In the genomic region with DNA sequence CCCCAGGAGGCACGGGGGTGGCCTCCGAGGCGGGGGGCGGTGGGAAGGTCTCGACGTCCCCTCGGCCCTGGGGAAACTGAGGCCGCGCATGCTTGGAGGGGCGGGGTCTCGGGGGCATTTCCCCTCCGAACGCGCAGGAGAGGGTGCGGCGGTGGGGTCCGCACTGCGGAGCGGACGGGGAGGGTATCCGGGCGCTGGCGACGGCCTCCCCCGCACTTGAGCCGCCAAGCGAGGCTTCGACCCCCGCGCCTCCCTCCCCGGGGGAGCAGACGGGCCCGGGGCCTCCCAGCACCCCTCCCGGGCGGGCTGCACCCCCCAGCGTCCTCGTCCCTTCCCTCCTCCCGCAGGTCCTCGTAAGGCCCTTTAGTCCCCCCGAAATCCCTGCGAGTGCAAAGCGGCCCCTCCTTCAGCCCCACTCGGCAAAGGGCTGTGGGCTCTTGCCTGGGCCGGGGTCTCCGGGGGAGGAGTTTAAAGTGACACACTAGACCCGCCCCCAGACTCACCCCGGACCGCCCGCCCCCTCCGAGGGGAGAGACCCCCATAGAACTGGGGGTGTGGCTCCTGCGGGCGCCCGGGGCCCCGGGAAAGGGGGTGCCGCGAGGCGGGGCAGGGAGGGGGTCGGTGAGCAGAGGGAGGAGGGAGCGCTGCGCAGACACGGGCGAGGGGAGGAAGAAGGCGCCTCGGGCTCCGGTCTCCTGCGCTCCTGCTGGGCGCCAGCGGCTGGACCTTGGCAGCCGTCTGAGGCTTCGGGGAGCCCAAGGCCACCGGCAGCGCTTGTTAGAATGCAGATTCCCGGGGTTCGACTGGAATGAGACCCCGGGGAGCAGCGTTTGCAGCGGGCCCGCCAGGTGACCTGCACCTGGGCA, we compare ENCODE assay signal across 8 cellular contexts. TPM values are rescaled to one million over a fixed set of nuclear protein-coding genes. Genes with fewer than 3 reads are reported as not detected.
DNase-seq lines count a peak whose midpoint lies in the region; ATAC-seq, FAIRE-seq and TF ChIP-seq lines count a peak whose summit lies in the region.

No MANE protein-coding gene starts in this region.

- CTCF ChIA-PET in HepG2 (lab: Yijun Ruan, JAX; ENCODE audit: low intra/inter-chr PET ratio, low total read pairs), result no interaction called here

- H3K36me3 ChIP-seq in astrocyte (ENCODE audit: insufficient read depth, low read length) (no peaks in the 10 kb centered on the region), HepG2 (replicated peaks in 1 of 2; ENCODE audit: control insufficient read depth in 1 of 2, insufficient read depth in 2 of 2, low read length in 2 of 2) (no peaks in the 10 kb centered on the region), thoracic aorta (no peaks in the 10 kb centered on the region)

- H3K27ac Mint-ChIP-seq in astrocyte (ENCODE audit: unreplicated experiment), result no peak overlapping the region

- ATAC-seq in HepG2, result no peak
- ATAC-seq in thoracic aorta (ENCODE audit: insufficient number of reproducible peaks, low FRiP score, low read depth), result no peak

- H2AFZ ChIP-seq in astrocyte (ENCODE audit: low read depth, low read length) (no peak overlapping the region), HepG2 (ENCODE audit: low read length) (no peak overlapping the region)

- H3K79me2 ChIP-seq in astrocyte (ENCODE audit: insufficient read depth, low read length) (no peaks in the 10 kb centered on the region), HepG2 (ENCODE audit: insufficient read depth, low read length) (no peaks in the 10 kb centered on the region)

- H3K4me1 ChIP-seq in astrocyte (ENCODE audit: insufficient read depth, low read length) (peaks cover 11% of the 10 kb centered on the region), HepG2 (ENCODE audit: insufficient read depth, low read length) (peaks cover 31% of the 10 kb centered on the region), thoracic aorta (ENCODE audit: control insufficient read depth in 1 of 2, low read depth in 2 of 2) (peaks cover 12 to 26% of the 10 kb centered on the region in 2 donors)

- H3K9me3 Mint-ChIP-seq in astrocyte (ENCODE audit: unreplicated experiment), result no peaks in the 10 kb centered on the region

- in situ Hi-C loops in HepG2 (cut with HindIII; ENCODE audit: extremely low pct_ligation_motif_present, low pct_unique_long_range_greater_than_20kb), result no loop called here
- in situ Hi-C loops in GM13976 (cut with MboI; ENCODE audit: low sequenced_read_pairs, unreplicated experiment), result no loop called here

- H3K4me2 ChIP-seq in astrocyte (ENCODE audit: low read length) (peak overlapping the region; percentile 39), HepG2 (ENCODE audit: low read depth, low read length) (peak overlapping the region; percentile 99)

- H3K4me1 Mint-ChIP-seq in astrocyte (ENCODE audit: low read depth, unreplicated experiment), result no peaks in the 10 kb centered on the region

- BruUV-seq in HepG2 (replicated peaks; lab: Mats Ljungman, UMichigan), result no TSS peak

- no peak for TF ChIP-seq CTCF in astrocyte (IDR thresholded peaks at IDR 0.05; ENCODE audit: insufficient read depth, low read depth, low read length)
- no peak for TF ChIP-seq CTCF in HepG2 (CRISPR knock-in tag; IDR thresholded peaks at IDR 0.05)
- no peak for TF ChIP-seq CTCF in thoracic aorta (IDR thresholded peaks at IDR 0.05)
- TF ChIP-seq CTCF in GM13976 (IDR thresholded peaks at IDR 0.05; ENCODE audit: borderline replicate concordance, control extremely low read depth, extremely low read depth, insufficient read depth, missing control alignments), result no peak

- H3K27ac ChIP-seq in astrocyte (ENCODE audit: low read depth, low read length) (no peak overlapping the region), HepG2 (ENCODE audit: extremely low read length, insufficient read depth, low read length) (no peak overlapping the region), thoracic aorta (no peak overlapping the region)

- POLR2A ChIA-PET in HepG2 (lab: Yijun Ruan, JAX), result interaction anchor here (3.6 kb wide), 1 partner anchor 9 kb away, joined by 25 read pairs; no protein-coding TSS in a partner anchor

- TF ChIP-seq RAD21 in HepG2 (CRISPR knock-in tag; IDR thresholded peaks at IDR 0.05), result no peak

- 16% methylated on average over 7 of the region's 78 CpGs for WGBS in HepG2 (ENCODE audit: low lambda C conversion rate)

- DNase-seq in NCI-H748 (lab: John Stamatoyannopoulos, UW; ENCODE audit: unreplicated experiment) (peak; percentile 27), NCI-H748 treated with DMSO at 0.1 percent for 48 hours (lab: John Stamatoyannopoulos, UW) (no peak), astrocyte (ENCODE audit: low read depth) (no peak), HepG2 (ENCODE audit: low spot score) (no peak), thoracic aorta (ENCODE audit: low spot score) (no peak), NCI-H2107 (lab: John Stamatoyannopoulos, UW) (no peak), anterior cingulate cortex (lab: John Stamatoyannopoulos, UW) (no peak), GM13976 (ENCODE audit: low spot score) (no peak)

- peaks cover 48% of the 10 kb centered on the region for H3K27me3 ChIP-seq in astrocyte (ENCODE audit: insufficient read depth, low read length)
- H3K27me3 ChIP-seq in HepG2 (ENCODE audit: control insufficient read depth in 1 of 2, insufficient read depth in 2 of 2, low read length in 2 of 2), result peaks cover 18 to 53% of the 10 kb centered on the region in 2 experiments
- peaks cover 10% of the 10 kb centered on the region for H3K27me3 ChIP-seq in thoracic aorta (replicated peaks; ENCODE audit: insufficient read depth)

- no peaks in the 10 kb centered on the region for H3K36me3 Mint-ChIP-seq in astrocyte (ENCODE audit: low read depth, unreplicated experiment)

- H3K9ac ChIP-seq in astrocyte (ENCODE audit: low read length) (no peak overlapping the region), HepG2 (ENCODE audit: insufficient read depth, low read depth, low read length) (peak overlapping the region; percentile 60; the same call in 1 of the 2 replicates)

- H3K4me3 ChIP-seq in astrocyte (ENCODE audit: insufficient read depth, low read depth, low read length) (no peak overlapping the region), HepG2 (replicated peaks in 1 of 3; ENCODE audit: insufficient read depth in 1 of 3, low read depth in 2 of 3, low read length in 3 of 3) (peak overlapping the region; percentile 7 to 79 (median 61); a peak in 4 of 6 replicates), thoracic aorta (peak overlapping the region; percentile 56)

- peaks cover 4% of the 10 kb centered on the region for H3K9me3 ChIP-seq in astrocyte (ENCODE audit: insufficient read depth, low read depth, low read length)
- H3K9me3 ChIP-seq in HepG2 (ENCODE audit: low read length), result no peaks in the 10 kb centered on the region
- H3K9me3 ChIP-seq in thoracic aorta, result peaks cover 5% of the 10 kb centered on the region

- no peak for FAIRE-seq in astrocyte (lab: Jason Lieb, UNC)
- FAIRE-seq in HepG2 (lab: Jason Lieb, UNC), result no peak

- no peak for TF ChIP-seq POLR2A in HepG2 (IDR thresholded peaks at IDR 0.05; ENCODE audit: insufficient read depth in 1 of 2, low read depth in 2 of 2, low read length in 2 of 2)

- H4K20me1 ChIP-seq in astrocyte (ENCODE audit: insufficient read depth, low read length), result peaks cover 7% of the 10 kb centered on the region
- 0 out of 2 replicates have a peak, but pooled peaks cover 3% of the 10 kb centered on the region for H4K20me1 ChIP-seq in HepG2 (ENCODE audit: insufficient read depth, low read length)

- intact Hi-C loops in HepG2 (cut with micrococcal nuclease; ENCODE audit: unreplicated experiment), result no loop called here

- peaks cover 33% of the 10 kb centered on the region for H3K27me3 Mint-ChIP-seq in astrocyte (ENCODE audit: low read depth, unreplicated experiment)

- TF ChIP-seq EP300 in HepG2 (IDR thresholded peaks at IDR 0.05; ENCODE audit: low read depth in 2 of 2, low read length in 2 of 2) (no peak), HepG2 (CRISPR knock-in tag; IDR thresholded peaks at IDR 0.05; ENCODE audit: borderline replicate concordance) (no peak)

- H3K4me3 Mint-ChIP-seq in astrocyte (ENCODE audit: unreplicated experiment), result no peak overlapping the region

RNA-seq across cellular contexts. Expression of a gene that starts 0.6 kb away (rescaled TPM):
- 1.4 and 2.6 TPM in 2 replicates for total RNA-seq in astrocyte
- 2.0 and 3.2 TPM in 2 replicates for total RNA-seq in HepG2 (2016; rRNA removed; fragmentation: Illumina TruSeq; extraction: Trizol)
- 0.40 and 0.79 TPM in 2 replicates for total RNA-seq in HepG2 (2016; cell fraction: cytosol; rRNA removed; fragmentation: Illumina TruSeq; extraction: Trizol; ENCODE audit: low read depth)
- total RNA-seq in HepG2 (2016; cell fraction: insoluble cytoplasmic fraction; rRNA removed; fragmentation: Illumina TruSeq; extraction: Trizol), result 1.2 and 2.4 TPM in 2 replicates
- 0.80 and 1.3 TPM in 2 replicates for total RNA-seq in HepG2 (2016; cell fraction: membrane; rRNA removed; fragmentation: Illumina TruSeq; extraction: Trizol)
- total RNA-seq in HepG2 (2016; cell fraction: nucleus; rRNA removed; fragmentation: Illumina TruSeq; extraction: Trizol), result 2.8 and 4.0 TPM in 2 replicates
- polyA plus RNA-seq in HepG2 (2011; rRNA removed), result 5.7 and 9.1 TPM in 2 replicates
- 2.2 and 2.3 TPM in 2 replicates for polyA plus RNA-seq in HepG2 (2011; cell fraction: cytosol; rRNA removed)
- polyA plus RNA-seq in HepG2 (2011; cell fraction: nucleus; rRNA removed), result 91.6 and 123 TPM in 2 replicates
- polyA plus RNA-seq in HepG2 (2012), result 3.7 and 4.3 TPM in 2 replicates
- polyA plus RNA-seq in HepG2 (2016; cell fraction: cytosol; fragmentation: Illumina TruSeq; extraction: Trizol; ENCODE audit: low read depth), result 0.31 and 0.35 TPM in 2 replicates
- 1.0 and 2.5 TPM in 2 replicates for polyA plus RNA-seq in HepG2 (2016; cell fraction: insoluble cytoplasmic fraction; fragmentation: Illumina TruSeq; extraction: Trizol; ENCODE audit: low read depth)
- polyA plus RNA-seq in HepG2 (2016; cell fraction: membrane; fragmentation: Illumina TruSeq; extraction: Trizol; ENCODE audit: low read depth), result 0.46 and 0.62 TPM in 2 replicates
- 5.9 and 9.4 TPM in 2 replicates for polyA plus RNA-seq in HepG2 (2016; cell fraction: nucleus; fragmentation: Illumina TruSeq; extraction: Trizol; ENCODE audit: insufficient read depth, low read depth)
- polyA minus RNA-seq in HepG2 (2011; rRNA and poly(A)+ RNA removed; ENCODE audit: low replicate concordance), result 0.40 and 7.9 TPM in 2 replicates
- polyA minus RNA-seq in HepG2 (2011; cell fraction: cytosol; rRNA and poly(A)+ RNA removed), result 2.1 and 2.6 TPM in 2 replicates
- polyA minus RNA-seq in HepG2 (2011; cell fraction: nucleus; rRNA and poly(A)+ RNA removed), result 12.2 and 20.9 TPM in 2 replicates
- total RNA-seq in thoracic aorta, result 10 to 100 TPM in 1 of 2 donors, 1 to 10 TPM in 1; 2.5 to 15.7 TPM

RNA-seq across cellular contexts. Expression of a gene that starts 17.6 kb away (rescaled TPM):
- total RNA-seq in astrocyte, result 60.1 and 63.3 TPM in 2 replicates
- 45.1 and 51.0 TPM in 2 replicates for total RNA-seq in HepG2 (2016; rRNA removed; fragmentation: Illumina TruSeq; extraction: Trizol)
- 118 and 125 TPM in 2 replicates for total RNA-seq in HepG2 (2016; cell fraction: cytosol; rRNA removed; fragmentation: Illumina TruSeq; extraction: Trizol; ENCODE audit: low read depth)
- 49.3 and 52.7 TPM in 2 replicates for total RNA-seq in HepG2 (2016; cell fraction: insoluble cytoplasmic fraction; rRNA removed; fragmentation: Illumina TruSeq; extraction: Trizol)
- total RNA-seq in HepG2 (2016; cell fraction: membrane; rRNA removed; fragmentation: Illumina TruSeq; extraction: Trizol), result 124 and 132 TPM in 2 replicates
- 18.2 and 27.2 TPM in 2 replicates for total RNA-seq in HepG2 (2016; cell fraction: nucleus; rRNA removed; fragmentation: Illumina TruSeq; extraction: Trizol)
- 24.2 and 26.2 TPM in 2 replicates for polyA plus RNA-seq in HepG2 (2011; rRNA removed)
- polyA plus RNA-seq in HepG2 (2011; cell fraction: cytosol; rRNA removed), result 32.0 and 45.5 TPM in 2 replicates
- polyA plus RNA-seq in HepG2 (2011; cell fraction: nucleus; rRNA removed), result 19.0 and 20.6 TPM in 2 replicates
- 21.4 TPM in 2 replicates for polyA plus RNA-seq in HepG2 (2012)
- 132 and 144 TPM in 2 replicates for polyA plus RNA-seq in HepG2 (2016; cell fraction: cytosol; fragmentation: Illumina TruSeq; extraction: Trizol; ENCODE audit: low read depth)
- polyA plus RNA-seq in HepG2 (2016; cell fraction: insoluble cytoplasmic fraction; fragmentation: Illumina TruSeq; extraction: Trizol; ENCODE audit: low read depth), result 51.4 and 56.6 TPM in 2 replicates
- 124 TPM in 2 replicates for polyA plus RNA-seq in HepG2 (2016; cell fraction: membrane; fragmentation: Illumina TruSeq; extraction: Trizol; ENCODE audit: low read depth)
- 43.7 and 46.5 TPM in 2 replicates for polyA plus RNA-seq in HepG2 (2016; cell fraction: nucleus; fragmentation: Illumina TruSeq; extraction: Trizol; ENCODE audit: insufficient read depth, low read depth)
- 32.8 and 34.9 TPM in 2 replicates for polyA minus RNA-seq in HepG2 (2011; rRNA and poly(A)+ RNA removed; ENCODE audit: low replicate concordance)
- 14.0 and 21.0 TPM in 2 replicates for polyA minus RNA-seq in HepG2 (2011; cell fraction: cytosol; rRNA and poly(A)+ RNA removed)
- polyA minus RNA-seq in HepG2 (2011; cell fraction: nucleus; rRNA and poly(A)+ RNA removed), result 6.6 and 7.2 TPM in 2 replicates
- total RNA-seq in thoracic aorta, result 100 to 1,000 TPM in 1 of 2 donors, 10 to 100 TPM in 1; 61.7 to 124 TPM

RNA-seq across cellular contexts. Expression of a gene that starts 17.6 kb away (rescaled TPM):
- 45.5 and 60.5 TPM in 2 replicates for total RNA-seq in astrocyte
- total RNA-seq in HepG2 (2016; rRNA removed; fragmentation: Illumina TruSeq; extraction: Trizol), result 8.8 and 22.7 TPM in 2 replicates
- 8.5 and 9.4 TPM in 2 replicates for total RNA-seq in HepG2 (2016; cell fraction: cytosol; rRNA removed; fragmentation: Illumina TruSeq; extraction: Trizol; ENCODE audit: low read depth)
- 7.2 and 22.9 TPM in 2 replicates for total RNA-seq in HepG2 (2016; cell fraction: insoluble cytoplasmic fraction; rRNA removed; fragmentation: Illumina TruSeq; extraction: Trizol)
- total RNA-seq in HepG2 (2016; cell fraction: membrane; rRNA removed; fragmentation: Illumina TruSeq; extraction: Trizol), result 11.3 and 14.3 TPM in 2 replicates
- total RNA-seq in HepG2 (2016; cell fraction: nucleus; rRNA removed; fragmentation: Illumina TruSeq; extraction: Trizol), result 18.3 and 21.7 TPM in 2 replicates
- 71.1 and 79.9 TPM in 2 replicates for polyA plus RNA-seq in HepG2 (2011; rRNA removed)
- 54.7 and 81.5 TPM in 2 replicates for polyA plus RNA-seq in HepG2 (2011; cell fraction: cytosol; rRNA removed)
- polyA plus RNA-seq in HepG2 (2011; cell fraction: nucleus; rRNA removed), result 96.1 and 122 TPM in 2 replicates
- polyA plus RNA-seq in HepG2 (2012), result 23.4 and 23.5 TPM in 2 replicates
- 15.1 and 18.1 TPM in 2 replicates for polyA plus RNA-seq in HepG2 (2016; cell fraction: cytosol; fragmentation: Illumina TruSeq; extraction: Trizol; ENCODE audit: low read depth)
- polyA plus RNA-seq in HepG2 (2016; cell fraction: insoluble cytoplasmic fraction; fragmentation: Illumina TruSeq; extraction: Trizol; ENCODE audit: low read depth), result 15.0 and 19.6 TPM in 2 replicates
- polyA plus RNA-seq in HepG2 (2016; cell fraction: membrane; fragmentation: Illumina TruSeq; extraction: Trizol; ENCODE audit: low read depth), result 15.9 and 17.7 TPM in 2 replicates
- polyA plus RNA-seq in HepG2 (2016; cell fraction: nucleus; fragmentation: Illumina TruSeq; extraction: Trizol; ENCODE audit: insufficient read depth, low read depth), result 81.4 and 87.5 TPM in 2 replicates
- polyA minus RNA-seq in HepG2 (2011; rRNA and poly(A)+ RNA removed; ENCODE audit: low replicate concordance), result 35.8 and 59.3 TPM in 2 replicates
- polyA minus RNA-seq in HepG2 (2011; cell fraction: cytosol; rRNA and poly(A)+ RNA removed), result 14.2 and 19.1 TPM in 2 replicates
- 7.6 and 15.6 TPM in 2 replicates for polyA minus RNA-seq in HepG2 (2011; cell fraction: nucleus; rRNA and poly(A)+ RNA removed)
- total RNA-seq in thoracic aorta, result 10 to 100 TPM; 67.9 to 69.7 TPM

RNA-seq across cellular contexts. Expression of a gene that starts 24.7 kb away (rescaled TPM):
- 135 and 143 TPM in 2 replicates for total RNA-seq in astrocyte
- total RNA-seq in HepG2 (2016; rRNA removed; fragmentation: Illumina TruSeq; extraction: Trizol), result 75.8 and 87.9 TPM in 2 replicates
- total RNA-seq in HepG2 (2016; cell fraction: cytosol; rRNA removed; fragmentation: Illumina TruSeq; extraction: Trizol; ENCODE audit: low read depth), result 35.5 and 39.4 TPM in 2 replicates
- 66.6 and 79.8 TPM in 2 replicates for total RNA-seq in HepG2 (2016; cell fraction: insoluble cytoplasmic fraction; rRNA removed; fragmentation: Illumina TruSeq; extraction: Trizol)
- total RNA-seq in HepG2 (2016; cell fraction: membrane; rRNA removed; fragmentation: Illumina TruSeq; extraction: Trizol), result 55.4 and 63.3 TPM in 2 replicates
- total RNA-seq in HepG2 (2016; cell fraction: nucleus; rRNA removed; fragmentation: Illumina TruSeq; extraction: Trizol), result 41.5 and 41.7 TPM in 2 replicates
- polyA plus RNA-seq in HepG2 (2011; rRNA removed), result 79.5 and 98.9 TPM in 2 replicates
- 57.9 and 77.8 TPM in 2 replicates for polyA plus RNA-seq in HepG2 (2011; cell fraction: cytosol; rRNA removed)
- polyA plus RNA-seq in HepG2 (2011; cell fraction: nucleus; rRNA removed), result 115 and 128 TPM in 2 replicates
- 91.6 and 108 TPM in 2 replicates for polyA plus RNA-seq in HepG2 (2012)
- polyA plus RNA-seq in HepG2 (2016; cell fraction: cytosol; fragmentation: Illumina TruSeq; extraction: Trizol; ENCODE audit: low read depth), result 94.9 and 118 TPM in 2 replicates
- 181 and 205 TPM in 2 replicates for polyA plus RNA-seq in HepG2 (2016; cell fraction: insoluble cytoplasmic fraction; fragmentation: Illumina TruSeq; extraction: Trizol; ENCODE audit: low read depth)
- polyA plus RNA-seq in HepG2 (2016; cell fraction: membrane; fragmentation: Illumina TruSeq; extraction: Trizol; ENCODE audit: low read depth), result 118 and 119 TPM in 2 replicates
- polyA plus RNA-seq in HepG2 (2016; cell fraction: nucleus; fragmentation: Illumina TruSeq; extraction: Trizol; ENCODE audit: insufficient read depth, low read depth), result 163 and 194 TPM in 2 replicates
- 39.2 and 48.3 TPM in 2 replicates for polyA minus RNA-seq in HepG2 (2011; rRNA and poly(A)+ RNA removed; ENCODE audit: low replicate concordance)
- polyA minus RNA-seq in HepG2 (2011; cell fraction: cytosol; rRNA and poly(A)+ RNA removed), result 54.8 and 55.8 TPM in 2 replicates
- polyA minus RNA-seq in HepG2 (2011; cell fraction: nucleus; rRNA and poly(A)+ RNA removed), result 63.8 and 72.6 TPM in 2 replicates
- total RNA-seq in thoracic aorta, result 10 to 100 TPM; 68.2 to 76.1 TPM
